24 cellular contexts compared by ENCODE assay signal in genomic region chr11:117633186-117633585, GRCh38.
"Had no signal": no experiment of that assay in that cellular context is flagged by ENCODE, and none has a peak within 500 bp of the region (broad histone marks: within the 10 kb centered on the region; RNA-seq: fewer than 3 reads in every experiment).

No MANE protein-coding gene starts in this region.

- H3K27ac ChIP-seq: ascending aorta, left lung, neutrophil, stomach, suprapubic skin, tibial artery, VCaP had no signal

- H3K36me3 ChIP-seq: ascending aorta, left lung, neutrophil, stomach, suprapubic skin, tibial artery had no signal

- DNase-seq: activated CD4-positive, alpha-beta T cell treated with anti-CD3 and anti-CD28 coated beads for 48 hours; activated CD4-positive, alpha-beta T cell treated with anti-CD3 and anti-CD28 coated beads, Interleukin-2, amount 50 U/mL, for 48 hours; activated CD8-positive, alpha-beta memory T cell treated with anti-CD3 and anti-CD28 coated beads for 24 hours; activated effector memory CD4-positive, alpha-beta T cell treated with Interleukin-2 at 50 U/mL for 16 hours; activated naive CD4-positive, alpha-beta T cell treated with anti-CD3 and anti-CD28 coated beads for 36 hours; activated naive CD8-positive, alpha-beta T cell treated with anti-CD3 and anti-CD28 coated beads, Interleukin-2, amount 10 ng/mL, durations not matched to agents 7 days and 5 days; dermis blood vessel endothelial cell; effector CD8-positive, alpha-beta T cell; foreskin fibroblast; kidney glomerular epithelial cell; left lung; naive B cell; nephron progenitor cell; stimulated activated CD4-positive, alpha-beta T cell treated with anti-CD3 and anti-CD28 coated beads, Interleukin-15, amount 100 ng/mL, for 24 hours; stimulated activated CD4-positive, alpha-beta T cell treated with anti-CD3 and anti-CD28 coated beads, Interleukin-2, amount 100 ng/mL, for 24 hours; stimulated activated naive B cell treated with anti-CD40 and anti-IgM and Interleukin-4, amounts not matched to agents 10 μg/mL and 1 μg/mL and 100 μg/mL, for 72 hours; stomach; tibial artery had no signal

- ATAC-seq: activated CD4-positive, CD25-positive, alpha-beta regulatory T cell treated with anti-CD3 and anti-CD28 coated beads, Interleukin-2, amount 50 U/mL, for 24 hours; left lung; stimulated activated naive B cell treated with anti-CD40 and anti-IgM and Interleukin-4, amounts not matched to agents 10 μg/mL and 1 μg/mL and 100 μg/mL, for 72 hours had no signal

- H3K4me1 ChIP-seq: ascending aorta, left lung, stomach, suprapubic skin, tibial artery had no signal

- H3K27me3 ChIP-seq: ascending aorta, left lung, neutrophil, stomach, suprapubic skin had no signal

- H3K9me3 ChIP-seq: ascending aorta, left lung, neutrophil, stomach, suprapubic skin, tibial artery had no signal

- H3K4me3 ChIP-seq: ascending aorta, left lung, smooth muscle cell, stomach, suprapubic skin, tibial artery had no signal
